ENCODE assay signal across 26 cellular contexts in genomic region chr4:80294206-80294605, GRCh38. TPM values are rescaled to one million over a fixed set of nuclear protein-coding genes. Genes with fewer than 3 reads are reported as not detected.
DNase-seq lines count a peak whose midpoint lies in the region; ATAC-seq and TF ChIP-seq lines count a peak whose summit lies in the region.
"Had no signal": no experiment of that assay in that cellular context is flagged by ENCODE, and none has a peak within 500 bp of the region (broad histone marks: within the 10 kb centered on the region; RNA-seq: fewer than 3 reads in every experiment).

No MANE protein-coding gene starts in this region.

- H3K27me3 ChIP-seq in SK-N-SH (ENCODE audit: insufficient read depth) (no peaks in the 10 kb centered on the region), hepatocyte (no peaks in the 10 kb centered on the region)
- H3K27me3 ChIP-seq: BLaER1, SJSA1 had no signal

- H3K4me1 ChIP-seq in SK-N-SH (ENCODE audit: control insufficient read depth in 1 of 2, insufficient read depth in 2 of 2, low read depth in 1 of 2, low read length in 1 of 2) (peaks cover 0 to 7% of the 10 kb centered on the region in 2 experiments; a peak in 1 of 4 replicates), hepatocyte (ENCODE audit: insufficient read depth) (no peaks in the 10 kb centered on the region)
- H3K4me1 ChIP-seq: BLaER1, HAP-1 had no signal

- DNase-seq in ACHN (peak; percentile 48), SK-N-SH (no peak), hepatocyte (ENCODE audit: low spot score) (no peak), immature natural killer cell (no peak)
- DNase-seq: CD4-positive, CD25-positive, alpha-beta regulatory T cell; DMS153; GOT3; MV-4-11; NCI-H1105; NCI-H1436 treated with DMSO at 0.1 percent for 48 hours; NCI-H187 treated with DMSO at 0.1 percent for 48 hours; NCI-H2171 treated with DMSO at 0.1 percent for 48 hours; NCI-H345; NCI-H524; NCI-H748 treated with DMSO at 0.1 percent for 48 hours; PC-3; Right ventricle myocardium superior had no signal

- POLR2A ChIA-PET in SK-N-SH (lab: Yijun Ruan, JAX) = no interaction called here

- H3K36me3 Mint-ChIP-seq in nephron (ENCODE audit: low read depth) (no peaks in the 10 kb centered on the region), immature natural killer cell (no peaks in the 10 kb centered on the region)
- H3K36me3 Mint-ChIP-seq: CD4-positive, CD25-positive, alpha-beta regulatory T cell had no signal

- TF ChIP-seq CTCF in SK-N-SH (IDR thresholded peaks at IDR 0.05) (no peak), hepatocyte (IDR thresholded peaks at IDR 0.05; ENCODE audit: poor library complexity) (no peak), nephron (IDR thresholded peaks at IDR 0.05; ENCODE audit: unreplicated experiment in 3 of 3) (no peak)

- H4K20me1 ChIP-seq in SK-N-SH (ENCODE audit: insufficient read depth) = no peaks in the 10 kb centered on the region; the same call in 1 of the 2 replicates
- no peaks in the 10 kb centered on the region for H4K20me1 ChIP-seq in hepatocyte (ENCODE audit: insufficient read depth, poor library complexity, severe bottlenecking)
- H4K20me1 ChIP-seq: BLaER1 had no signal

- H3K27ac ChIP-seq in SK-N-SH (ENCODE audit: low read depth in 2 of 2, low read length in 1 of 2) (peak overlapping the region in 1 of 2 experiments; percentile 56; a peak in 2 of 4 replicates), hepatocyte (no peak overlapping the region)
- H3K27ac ChIP-seq: 22Rv1, BLaER1, HL-60, SJSA1 had no signal

- no peak overlapping the region for H3K9ac ChIP-seq in SK-N-SH
- H3K9ac ChIP-seq: BLaER1 had no signal

- peak overlapping the region; percentile 2 to 66 (median 46) for H3K27ac Mint-ChIP-seq in nephron
- H3K27ac Mint-ChIP-seq in immature natural killer cell = no peak overlapping the region
- H3K27ac Mint-ChIP-seq: CD4-positive, CD25-positive, alpha-beta regulatory T cell had no signal

- ATAC-seq in GM21360 (IDR thresholded peaks at IDR 0.05; ENCODE audit: unreplicated experiment) = no peak
- no peak for ATAC-seq in GM21381 (IDR thresholded peaks at IDR 0.05; ENCODE audit: unreplicated experiment)
- ATAC-seq: PC-3 had no signal

- no peak overlapping the region for H2AFZ ChIP-seq in SK-N-SH (ENCODE audit: low read depth)
- no peak overlapping the region for H2AFZ ChIP-seq in hepatocyte

- WGBS in SK-N-SH (ENCODE audit: low lambda C conversion rate) = 86% methylated on average over 2 of the region's 2 CpGs
- WGBS in hepatocyte (ENCODE audit: low lambda C conversion rate, missing lambda C conversion rate) = 73% methylated on average over 2 of the region's 2 CpGs

- in situ Hi-C loops in ACHN (cut with HindIII; ENCODE audit: low pct_ligation_motif_present, low pct_unique_long_range_greater_than_20kb, low sequenced_read_pairs) = no loop called here

- no peak for TF ChIP-seq RAD21 in SK-N-SH (IDR thresholded peaks at IDR 0.05; ENCODE audit: low read length)

- H3K27me3 Mint-ChIP-seq in nephron (ENCODE audit: low read depth) (peaks cover 3% of the 10 kb centered on the region), immature natural killer cell (ENCODE audit: low read depth in 3 of 3) (peaks cover 0 to 5% (median 0%) of the 10 kb centered on the region in 3 donors)

- peaks cover 41% of the 10 kb centered on the region for H3K79me2 ChIP-seq in SK-N-SH (ENCODE audit: insufficient read depth)
- H3K79me2 ChIP-seq in hepatocyte = no peaks in the 10 kb centered on the region

- H3K9me3 ChIP-seq in SK-N-SH (no peaks in the 10 kb centered on the region), hepatocyte (ENCODE audit: low read depth) (no peaks in the 10 kb centered on the region)
- H3K9me3 ChIP-seq: BLaER1, HAP-1, SJSA1 had no signal

- no peak overlapping the region for H3K4me2 ChIP-seq in SK-N-SH
- peak overlapping the region; percentile 42 for H3K4me2 ChIP-seq in hepatocyte
- H3K4me2 ChIP-seq: BLaER1 had no signal

- no peak for TF ChIP-seq EP300 in SK-N-SH (IDR thresholded peaks at IDR 0.05; ENCODE audit: borderline replicate concordance in 1 of 2, low read depth in 1 of 2, low read length in 1 of 2)

- peaks cover 3% of the 10 kb centered on the region for H3K9me3 Mint-ChIP-seq in nephron
- H3K9me3 Mint-ChIP-seq in immature natural killer cell = no peaks in the 10 kb centered on the region

- H3K4me3 Mint-ChIP-seq in nephron (peak overlapping the region in 1 of 3 experiments; percentile 28), immature natural killer cell (no peak overlapping the region)
- H3K4me3 Mint-ChIP-seq: CD4-positive, CD25-positive, alpha-beta regulatory T cell had no signal

- H3K4me3 ChIP-seq in SK-N-SH (ENCODE audit: low read depth in 2 of 2, low read length in 1 of 2) (no peak overlapping the region), hepatocyte (no peak overlapping the region)
- H3K4me3 ChIP-seq: BLaER1, HAP-1, SJSA1 had no signal

- H3K36me3 ChIP-seq in SK-N-SH (replicated peaks in 1 of 2; ENCODE audit: control insufficient read depth in 1 of 2, insufficient read depth in 2 of 2, low read length in 1 of 2) (peaks cover 23 to 42% of the 10 kb centered on the region in 2 experiments), hepatocyte (replicated peaks; ENCODE audit: insufficient read depth, low read depth) (no peaks in the 10 kb centered on the region)
- H3K36me3 ChIP-seq: BLaER1, HAP-1, SJSA1 had no signal

- no peaks in the 10 kb centered on the region for H3K9me2 ChIP-seq in SK-N-SH
- no peaks in the 10 kb centered on the region for H3K9me2 ChIP-seq in hepatocyte (replicated peaks; ENCODE audit: insufficient read depth)

- peaks cover 33% of the 10 kb centered on the region for H3K4me1 Mint-ChIP-seq in nephron
- no peaks in the 10 kb centered on the region for H3K4me1 Mint-ChIP-seq in immature natural killer cell

- CTCF ChIA-PET in SK-N-SH (lab: Yijun Ruan, JAX) = no interaction called here

- peaks cover 71% of the 10 kb centered on the region for H3F3A ChIP-seq in SK-N-SH (replicated peaks; ENCODE audit: insufficient read depth)

TF ChIP-seq in SK-N-SH, 30 proteins besides CTCF, POLR2A, EP300 and RAD21:
- peak; percentile 5; the same call in 1 of the 2 replicates for TF ChIP-seq JUND (IDR thresholded peaks at IDR 0.05)
- no peak for TF ChIP-seq SIN3A (IDR thresholded peaks at IDR 0.05; ENCODE audit: borderline replicate concordance, low read depth, low read length)
- 0 out of 2 replicates have a peak, but pooled peaks have one; percentile 39 for TF ChIP-seq POLR2AphosphoS5 (IDR thresholded peaks at IDR 0.05; ENCODE audit: low read depth, low read length)
- TF ChIP-seq, protein P1, sequence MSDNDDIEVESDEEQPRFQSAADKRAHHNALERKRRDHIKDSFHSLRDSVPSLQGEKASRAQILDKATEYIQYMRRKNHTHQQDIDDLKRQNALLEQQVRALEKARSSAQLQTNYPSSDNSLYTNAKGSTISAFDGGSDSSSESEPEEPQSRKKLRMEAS (IDR thresholded peaks at IDR 0.05; ENCODE audit: low read depth) = no peak
- TF ChIP-seq EZH2phosphoT487 (IDR thresholded peaks at IDR 0.05; ENCODE audit: borderline replicate concordance, low read depth) = no peak

RNA-seq across cellular contexts. Expression of gene FGF5, which starts 27.7 kb away (rescaled TPM):
- polyA plus RNA-seq in SK-N-SH (2012; rRNA removed) (17.7 and 22.8 TPM in 2 replicates), hepatocyte (0.04 and 0.42 TPM in 2 replicates), immature natural killer cell (not detected)
- polyA plus RNA-seq in SK-N-SH (2012; cell fraction: cytosol; rRNA removed) = 30.6 and 32.6 TPM in 2 replicates
- polyA plus RNA-seq in SK-N-SH (2012; cell fraction: nucleus; rRNA removed) = 15.2 and 20.5 TPM in 2 replicates
- total RNA-seq in hepatocyte = 0.04 TPM in 1 of 2 replicates, not detected in the other
- total RNA-seq: CD4-positive, CD25-positive, alpha-beta regulatory T cell; MCF 10A had no signal
- polyA plus RNA-seq: CD4-positive, CD25-positive, alpha-beta regulatory T cell had no signal

RNA-seq across cellular contexts. Expression of gene CFAP299, which starts 41.3 kb away (rescaled TPM):
- polyA plus RNA-seq in SK-N-SH (2012; rRNA removed) (1.2 and 2.3 TPM in 2 replicates), hepatocyte (not detected in 2 replicates), immature natural killer cell (under 1 TPM in 1 of 3 donors, not detected in 2; 0.72 TPM)
- 1.7 and 2.7 TPM in 2 replicates for polyA plus RNA-seq in SK-N-SH (2012; cell fraction: cytosol; rRNA removed)
- 2.6 and 6.8 TPM in 2 replicates for polyA plus RNA-seq in SK-N-SH (2012; cell fraction: nucleus; rRNA removed)
- total RNA-seq in hepatocyte = 0.04 TPM in 1 of 2 replicates, not detected in the other
- total RNA-seq: CD4-positive, CD25-positive, alpha-beta regulatory T cell; PC-3; Right ventricle myocardium superior had no signal
- polyA plus RNA-seq: CD4-positive, CD25-positive, alpha-beta regulatory T cell had no signal

Comparison
In these comparisons a context has a peak if more than half of its experiments do, and no peak if none do; other contexts are left out.
1. H3K27ac Mint-ChIP-seq: peak in nephron (3 of 3); none in immature natural killer cell (0 of 6).
2. RNA of gene FGF5, which starts 27.7 kb away (polyA plus RNA-seq): 15.2 to 32.6 TPM in SK-N-SH; 0.04 to 0.42 TPM in hepatocyte and not detected in immature natural killer cell; every median in the first group is over 10 times any median in the second.